In genomic region chr2:101759162-101759561, GRCh38 we compare ENCODE assay signal across 11 cellular contexts.
DNase-seq lines count a peak whose midpoint lies in the region; ATAC-seq and TF ChIP-seq lines count a peak whose summit lies in the region.
"Had no signal": no experiment of that assay in that cellular context is flagged by ENCODE, and none has a peak within 500 bp of the region (broad histone marks: within the 10 kb centered on the region; RNA-seq: fewer than 3 reads in every experiment).

No MANE protein-coding gene starts in this region.

- in situ Hi-C loops in brain microvascular endothelial cell (cut with HindIII; ENCODE audit: low pct_ligation_motif_present, low sequenced_read_pairs), result no loop called here

- peak overlapping the region; percentile 91 for H3K27ac ChIP-seq in brain microvascular endothelial cell

- H3K4me3 ChIP-seq in brain microvascular endothelial cell (ENCODE audit: low read depth, low read length), result peak overlapping the region; percentile 9

- intact Hi-C loops in Right ventricle myocardium superior (cut with DNase I), result no loop called here
- intact Hi-C loops in cardiac septum (cut with DNase I), result no loop called here

- no peak for TF ChIP-seq CTCF in brain microvascular endothelial cell (IDR thresholded peaks at IDR 0.05; ENCODE audit: low read depth, low read length, missing control alignments)

- no peaks in the 10 kb centered on the region for H3K27me3 ChIP-seq in brain microvascular endothelial cell (replicated peaks)
- H3K27me3 ChIP-seq: BE2C had no signal

- peak; percentile 37 for ATAC-seq in Right ventricle myocardium superior (ENCODE audit: poor library complexity)
- no peak for ATAC-seq in HG03045 (IDR thresholded peaks at IDR 0.05; ENCODE audit: unreplicated experiment)
- ATAC-seq: activated CD8-positive, alpha-beta T cell treated with anti-CD3 and anti-CD28 coated beads for 36 hours had no signal

- DNase-seq in Right ventricle myocardium superior (no peak), cardiac septum (ENCODE audit: low spot score) (no peak), brain microvascular endothelial cell (peak; percentile 93), iris pigment epithelial cell (ENCODE audit: low read depth) (peak; percentile 97), NCI-H2029 (lab: John Stamatoyannopoulos, UW) (no peak), NCI-H2107 (lab: John Stamatoyannopoulos, UW) (no peak), NCI-H82 (lab: John Stamatoyannopoulos, UW) (no peak)
- DNase-seq: activated CD8-positive, alpha-beta T cell treated with anti-CD3 and anti-CD28 coated beads for 36 hours; BE2C; H7 had no signal

- no peaks in the 10 kb centered on the region for H3K36me3 ChIP-seq in brain microvascular endothelial cell (replicated peaks)
- H3K36me3 ChIP-seq: BE2C had no signal

Comparison
In these comparisons a context has a peak if more than half of its experiments do, and no peak if none do; other contexts are left out.
1. DNase-seq: peak in brain microvascular endothelial cell (single experiment) and iris pigment epithelial cell (single experiment); none in Right ventricle myocardium superior (single experiment), cardiac septum (single experiment), NCI-H2029 (single experiment), NCI-H2107 (single experiment) and NCI-H82 (single experiment).